In the genomic region with DNA sequence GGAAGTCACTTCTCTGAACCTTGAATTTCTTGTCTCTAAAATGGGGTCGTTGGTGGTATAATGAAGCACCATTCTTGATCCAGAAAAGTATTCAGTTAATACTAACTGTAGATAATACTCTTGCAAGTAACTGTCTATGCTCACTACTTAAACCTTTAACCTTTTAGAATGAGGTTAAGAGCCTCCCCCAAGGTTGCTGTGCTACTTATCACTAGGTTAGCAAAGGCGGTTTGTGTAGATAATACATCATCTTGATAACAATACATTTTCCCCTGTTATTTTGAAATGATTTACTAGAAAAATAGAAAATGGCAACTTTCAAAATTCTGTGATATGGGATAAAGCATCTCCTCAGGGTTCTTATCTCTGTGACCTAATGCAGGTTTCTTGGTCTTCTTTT, we compare ENCODE assay signal across 28 cellular contexts. TPM values are rescaled to one million over a fixed set of nuclear protein-coding genes. Genes with fewer than 3 reads are reported as not detected.
DNase-seq lines count a peak whose midpoint lies in the region; ATAC-seq and TF ChIP-seq lines count a peak whose summit lies in the region.
"Had no signal": no experiment of that assay in that cellular context is flagged by ENCODE, and none has a peak within 500 bp of the region (broad histone marks: within the 10 kb centered on the region; RNA-seq: fewer than 3 reads in every experiment).

No MANE protein-coding gene starts in this region.

- H3K27me3 ChIP-seq in DOHH2 (ENCODE audit: control insufficient read depth, low read length) = no peaks in the 10 kb centered on the region
- H3K27me3 ChIP-seq: gastrocnemius medialis, right lobe of liver, upper lobe of left lung had no signal

- H3K4me3 Mint-ChIP-seq in activated naive CD4-positive, alpha-beta T cell treated with anti-CD3 and anti-CD28 coated beads, Interleukin-2, amount 10 ng/mL, durations not matched to agents 7 days and 5 days = no peak overlapping the region
- no peak overlapping the region for H3K4me3 Mint-ChIP-seq in WTC11
- no peak overlapping the region for H3K4me3 Mint-ChIP-seq in stimulated activated memory B cell treated with anti-CD40 and anti-IgM and Interleukin-4, amounts not matched to agents 10 μg/mL and 1 μg/mL and 100 μg/mL, for 72 hours
- H3K4me3 Mint-ChIP-seq: activated naive CD8-positive, alpha-beta T cell treated with anti-CD3 and anti-CD28 coated beads, Interleukin-2, amount 50 U/mL, for 24 hours; immature natural killer cell had no signal

- no peak overlapping the region for H3K27ac ChIP-seq in DOHH2 (ENCODE audit: low read depth, low read length)
- H3K27ac ChIP-seq: gastrocnemius medialis, KMS-11, right lobe of liver, upper lobe of left lung had no signal

- H3K79me2 ChIP-seq in DOHH2 (ENCODE audit: control insufficient read depth, low read length) = peaks cover 99% of the 10 kb centered on the region

- H3K4me2 ChIP-seq in DOHH2 (ENCODE audit: low read length) = peak overlapping the region; percentile 39; the same call in 1 of the 2 replicates

- no peak for ATAC-seq in activated naive CD4-positive, alpha-beta T cell treated with anti-CD3 and anti-CD28 coated beads, Interleukin-2, amount 50 U/mL, for 72 hours
- ATAC-seq in WTC11 (no peak), GM18858 (IDR thresholded peaks at IDR 0.05; ENCODE audit: unreplicated experiment) (no peak)
- ATAC-seq in stimulated activated memory B cell treated with anti-CD40 and anti-IgM and Interleukin-4, amounts not matched to agents 10 μg/mL and 1 μg/mL and 100 μg/mL, for 72 hours = no peak
- ATAC-seq: activated naive CD8-positive, alpha-beta T cell treated with anti-CD3 and anti-CD28 coated beads, Interleukin-2, amount 50 U/mL, for 24 hours; gastrocnemius medialis; right lobe of liver had no signal

- no peak for TF ChIP-seq CTCF in DOHH2 (IDR thresholded peaks at IDR 0.05; ENCODE audit: low read depth, low read length, poor library complexity, severe bottlenecking)
- no peak for TF ChIP-seq CTCF in WTC11 (IDR thresholded peaks at IDR 0.05)

- peaks cover 43% of the 10 kb centered on the region for H4K20me1 ChIP-seq in DOHH2 (ENCODE audit: control insufficient read depth, insufficient read depth, low read depth, low read length)

- POLR2A ChIA-PET in WTC11 (lab: Charles Lee) = no interaction called here

- peak overlapping the region; percentile 65 for H3K27ac Mint-ChIP-seq in activated naive CD4-positive, alpha-beta T cell treated with anti-CD3 and anti-CD28 coated beads, Interleukin-2, amount 10 ng/mL, durations not matched to agents 7 days and 5 days
- peak overlapping the region in 1 of 2 donors; percentile 94 for H3K27ac Mint-ChIP-seq in activated naive CD4-positive, alpha-beta T cell treated with anti-CD3 and anti-CD28 coated beads, Interleukin-2, amount 50 U/mL, for 72 hours
- peak overlapping the region; percentile 29; the same call in 1 of the 2 replicates for H3K27ac Mint-ChIP-seq in WTC11
- peak overlapping the region; percentile 89 for H3K27ac Mint-ChIP-seq in stimulated activated memory B cell treated with anti-CD40 and anti-IgM and Interleukin-4, amounts not matched to agents 10 μg/mL and 1 μg/mL and 100 μg/mL, for 72 hours
- H3K27ac Mint-ChIP-seq: activated naive CD8-positive, alpha-beta T cell treated with anti-CD3 and anti-CD28 coated beads, Interleukin-2, amount 50 U/mL, for 24 hours; progenitor cell of endocrine pancreas had no signal

- H3K27me3 Mint-ChIP-seq in activated naive CD4-positive, alpha-beta T cell treated with anti-CD3 and anti-CD28 coated beads, Interleukin-2, amount 10 ng/mL, durations not matched to agents 7 days and 5 days = no peaks in the 10 kb centered on the region
- no peaks in the 10 kb centered on the region for H3K27me3 Mint-ChIP-seq in WTC11 (ENCODE audit: low read depth)
- no peaks in the 10 kb centered on the region for H3K27me3 Mint-ChIP-seq in stimulated activated memory B cell treated with anti-CD40 and anti-IgM and Interleukin-4, amounts not matched to agents 10 μg/mL and 1 μg/mL and 100 μg/mL, for 72 hours
- H3K27me3 Mint-ChIP-seq: activated naive CD8-positive, alpha-beta T cell treated with anti-CD3 and anti-CD28 coated beads, Interleukin-2, amount 50 U/mL, for 24 hours had no signal

- H3K9me3 Mint-ChIP-seq in activated naive CD4-positive, alpha-beta T cell treated with anti-CD3 and anti-CD28 coated beads, Interleukin-2, amount 10 ng/mL, durations not matched to agents 7 days and 5 days = no peaks in the 10 kb centered on the region
- no peaks in the 10 kb centered on the region for H3K9me3 Mint-ChIP-seq in activated naive CD4-positive, alpha-beta T cell treated with anti-CD3 and anti-CD28 coated beads, Interleukin-2, amount 50 U/mL, for 72 hours
- no peaks in the 10 kb centered on the region for H3K9me3 Mint-ChIP-seq in WTC11
- no peaks in the 10 kb centered on the region for H3K9me3 Mint-ChIP-seq in stimulated activated memory B cell treated with anti-CD40 and anti-IgM and Interleukin-4, amounts not matched to agents 10 μg/mL and 1 μg/mL and 100 μg/mL, for 72 hours
- H3K9me3 Mint-ChIP-seq: activated naive CD8-positive, alpha-beta T cell treated with anti-CD3 and anti-CD28 coated beads, Interleukin-2, amount 50 U/mL, for 24 hours; immature natural killer cell had no signal

- CTCF ChIA-PET in activated naive CD4-positive, alpha-beta T cell treated with anti-CD3 and anti-CD28 coated beads, Interleukin-2, amount 10 ng/mL, durations not matched to agents 7 days and 5 days (lab: Charles Lee) = interaction anchor here (0.5 to 2.1 kb wide), 4 partner anchors 10 to 555 kb away, joined by 3 to 5 read pairs (median 4); no protein-coding TSS in a partner anchor
- CTCF ChIA-PET in WTC11 (lab: Charles Lee) = interaction anchor here (0.9 to 5.0 kb wide), 5 partner anchors 9 to 559 kb away, joined by 3 to 30 read pairs (median 7); no protein-coding TSS in a partner anchor

- 0 out of 2 replicates have a peak, but pooled peaks cover 3% of the 10 kb centered on the region for H3F3A ChIP-seq in DOHH2 (ENCODE audit: control insufficient read depth, insufficient read depth)

- H3K9me3 ChIP-seq in DOHH2 (ENCODE audit: control insufficient read depth, insufficient read depth, low read length) = no peaks in the 10 kb centered on the region
- H3K9me3 ChIP-seq: gastrocnemius medialis, right lobe of liver, upper lobe of left lung had no signal

- H3K36me3 ChIP-seq in DOHH2 (ENCODE audit: control insufficient read depth, low read length) = no peaks in the 10 kb centered on the region
- H3K36me3 ChIP-seq: gastrocnemius medialis, right lobe of liver, upper lobe of left lung had no signal

- peaks cover 62% of the 10 kb centered on the region for H3K4me1 ChIP-seq in DOHH2 (ENCODE audit: control insufficient read depth, low read length)

- H3K4me3 ChIP-seq in DOHH2 (ENCODE audit: low read length) = no peak overlapping the region
- H3K4me3 ChIP-seq: gastrocnemius medialis, right lobe of liver, upper lobe of left lung had no signal

- no peak for DNase-seq in activated naive CD4-positive, alpha-beta T cell treated with anti-CD3 and anti-CD28 coated beads, Interleukin-2, amount 10 ng/mL, durations not matched to agents 7 days and 5 days
- no peak for DNase-seq in activated naive CD4-positive, alpha-beta T cell treated with anti-CD3 and anti-CD28 coated beads, Interleukin-2, amount 50 U/mL, for 72 hours (ENCODE audit: low spot score in 2 of 2)
- no peak for DNase-seq in WTC11 (ENCODE audit: low spot score)
- DNase-seq in AG08395 (ENCODE audit: low spot score) = no peak
- no peak for DNase-seq in AG20443 (ENCODE audit: low spot score)
- DNase-seq: ACHN; activated naive CD8-positive, alpha-beta T cell treated with anti-CD3 and anti-CD28 coated beads, Interleukin-2, amount 50 U/mL, for 24 hours; activated T-cell treated with anti-CD3 and anti-CD28 coated beads, Interleukin-2, amount 50 U/mL, for 48 hours; central memory CD4-positive, alpha-beta T cell; dermis blood vessel endothelial cell; gastrocnemius medialis; GDM1; H7; hippocampal formation; immature natural killer cell; mesenchymal stem cell; NCI-H1436; NCI-H2081 treated with DMSO at 0.1 percent for 48 hours; NCI-H226; NCI-H69; right lobe of liver; stimulated activated CD4-positive, alpha-beta T cell treated with anti-CD3 and anti-CD28 coated beads, Interleukin-2, amount 100 ng/mL, for 48 hours; upper lobe of left lung had no signal

- H3K4me1 Mint-ChIP-seq in activated naive CD4-positive, alpha-beta T cell treated with anti-CD3 and anti-CD28 coated beads, Interleukin-2, amount 10 ng/mL, durations not matched to agents 7 days and 5 days = peaks cover 90% of the 10 kb centered on the region
- peaks cover 81% of the 10 kb centered on the region for H3K4me1 Mint-ChIP-seq in WTC11
- H3K4me1 Mint-ChIP-seq in stimulated activated memory B cell treated with anti-CD40 and anti-IgM and Interleukin-4, amounts not matched to agents 10 μg/mL and 1 μg/mL and 100 μg/mL, for 72 hours = peaks cover 95% of the 10 kb centered on the region

- no peaks in the 10 kb centered on the region for H3K9me2 ChIP-seq in DOHH2 (replicated peaks; ENCODE audit: control insufficient read depth, low read length)

- H3K36me3 Mint-ChIP-seq in activated naive CD4-positive, alpha-beta T cell treated with anti-CD3 and anti-CD28 coated beads, Interleukin-2, amount 10 ng/mL, durations not matched to agents 7 days and 5 days = peaks cover 45% of the 10 kb centered on the region
- H3K36me3 Mint-ChIP-seq in activated naive CD4-positive, alpha-beta T cell treated with anti-CD3 and anti-CD28 coated beads, Interleukin-2, amount 50 U/mL, for 72 hours = peaks cover 0 to 1% of the 10 kb centered on the region in 2 donors
- H3K36me3 Mint-ChIP-seq in WTC11 = no peaks in the 10 kb centered on the region
- H3K36me3 Mint-ChIP-seq in stimulated activated memory B cell treated with anti-CD40 and anti-IgM and Interleukin-4, amounts not matched to agents 10 μg/mL and 1 μg/mL and 100 μg/mL, for 72 hours = peaks cover 5% of the 10 kb centered on the region
- H3K36me3 Mint-ChIP-seq: immature natural killer cell had no signal

RNA-seq across cellular contexts. Expression of a gene that starts 12.6 kb away (rescaled TPM):
- total RNA-seq in activated naive CD4-positive, alpha-beta T cell treated with anti-CD3 and anti-CD28 coated beads, Interleukin-2, amount 50 U/mL, for 72 hours = 10 to 100 TPM; 17.6 to 21.3 TPM
- total RNA-seq in WTC11 (2021) = 13.1 to 16.3 TPM (median 13.9 TPM) in 3 replicates
